In genomic region chr10:75226055-75226454, GRCh38 we compare ENCODE assay signal across 10 cellular contexts. TPM values are rescaled to one million over a fixed set of nuclear protein-coding genes. Genes with fewer than 3 reads are reported as not detected.
A peak's percentile ranks its signal among the peaks of the same experiment; 100 is the strongest.
DNase-seq lines count a peak whose midpoint lies in the region; ATAC-seq and TF ChIP-seq lines count a peak whose summit lies in the region.
"Had no signal": no experiment of that assay in that cellular context is flagged by ENCODE, and none has a peak within 500 bp of the region (broad histone marks: within the 10 kb centered on the region; RNA-seq: fewer than 3 reads in every experiment).

No MANE protein-coding gene starts in this region.

- no peak for TF ChIP-seq EP300 in upper lobe of left lung (IDR thresholded peaks at IDR 0.05)

- POLR2A ChIA-PET in naive thymus-derived CD4-positive, alpha-beta T cell (lab: Charles Lee): interaction anchor here (1.0 to 6.5 kb wide), 3 partner anchors 9 to 38 kb away, joined by 4 to 49 read pairs (median 8); partner anchors contain the start of gene VDAC2

- H3K9me3 ChIP-seq in cardiac muscle cell (ENCODE audit: low read depth): no peaks in the 10 kb centered on the region
- no peaks in the 10 kb centered on the region for H3K9me3 ChIP-seq in naive thymus-derived CD4-positive, alpha-beta T cell (ENCODE audit: control insufficient read depth in 2 of 3, low read length in 3 of 3)
- H3K9me3 ChIP-seq in upper lobe of left lung: no peaks in the 10 kb centered on the region
- H3K9me3 ChIP-seq: BE2C had no signal

- peaks cover 31 to 46% of the 10 kb centered on the region in 2 donors for H3K4me1 Mint-ChIP-seq in effector memory CD8-positive, alpha-beta T cell (ENCODE audit: low read depth in 2 of 2)
- peaks cover 27 to 67% (median 63%) of the 10 kb centered on the region in 7 donors for H3K4me1 Mint-ChIP-seq in naive thymus-derived CD4-positive, alpha-beta T cell

- no peak for TF ChIP-seq POLR2A in upper lobe of left lung (IDR thresholded peaks at IDR 0.05)

- TF ChIP-seq CTCF in cardiac muscle cell (IDR thresholded peaks at IDR 0.05; ENCODE audit: low read depth, low read length): no peak
- no peak for TF ChIP-seq CTCF in upper lobe of left lung (IDR thresholded peaks at IDR 0.05)

- H3K4me3 ChIP-seq in cardiac muscle cell: no peak overlapping the region
- no peak overlapping the region for H3K4me3 ChIP-seq in naive thymus-derived CD4-positive, alpha-beta T cell (ENCODE audit: low read length)
- peak overlapping the region in 1 of 4 donors; percentile 11 for H3K4me3 ChIP-seq in upper lobe of left lung

- H3K27ac Mint-ChIP-seq in effector memory CD8-positive, alpha-beta T cell: peak overlapping the region; percentile 62 to 90
- H3K27ac Mint-ChIP-seq in naive thymus-derived CD4-positive, alpha-beta T cell: peak overlapping the region in 8 of 9 donors; percentile 21 to 86 (median 78)

- H3K4me1 ChIP-seq in cardiac muscle cell (ENCODE audit: low read depth) (peaks cover 35% of the 10 kb centered on the region), upper lobe of left lung (peaks cover 46 to 65% (median 59%) of the 10 kb centered on the region in 4 donors)
- H3K4me1 ChIP-seq in naive thymus-derived CD4-positive, alpha-beta T cell (ENCODE audit: control insufficient read depth in 2 of 2, insufficient read depth in 2 of 2, low read length in 2 of 2): peaks cover 0 to 9% of the 10 kb centered on the region in 2 donors
- H3K4me1 ChIP-seq: BE2C had no signal

- CTCF ChIA-PET in naive thymus-derived CD4-positive, alpha-beta T cell (lab: Charles Lee): interaction anchor here (0.7 to 3.8 kb wide), 2 partner anchors 38 to 981 kb away, joined by 4 to 18 read pairs; no protein-coding TSS in a partner anchor

- H3K27ac ChIP-seq in cardiac muscle cell (peak overlapping the region; percentile 100), upper lobe of left lung (peak overlapping the region; percentile 77 to 88 (median 84))
- H3K27ac ChIP-seq in naive thymus-derived CD4-positive, alpha-beta T cell (ENCODE audit: low read depth, low read length): peak overlapping the region; percentile 48

- H3K36me3 Mint-ChIP-seq in effector memory CD8-positive, alpha-beta T cell (ENCODE audit: insufficient read depth): peaks cover 97% of the 10 kb centered on the region
- H3K36me3 Mint-ChIP-seq in naive thymus-derived CD4-positive, alpha-beta T cell: peaks cover 13 to 37% (median 22%) of the 10 kb centered on the region in 5 donors

- ATAC-seq in Right ventricle myocardium inferior (no peak), upper lobe of left lung (ENCODE audit: low FRiP score in 2 of 2) (no peak), HG03135 (IDR thresholded peaks at IDR 0.05; ENCODE audit: unreplicated experiment) (no peak)
- no peak for ATAC-seq in effector memory CD8-positive, alpha-beta T cell (replicated peaks)
- ATAC-seq in naive thymus-derived CD4-positive, alpha-beta T cell: no peak

- H3K27me3 ChIP-seq in cardiac muscle cell: no peaks in the 10 kb centered on the region
- H3K27me3 ChIP-seq in naive thymus-derived CD4-positive, alpha-beta T cell (ENCODE audit: control insufficient read depth in 2 of 2, insufficient read depth in 2 of 2, low read length in 2 of 2): no peaks in the 10 kb centered on the region
- H3K27me3 ChIP-seq in upper lobe of left lung: no peaks in the 10 kb centered on the region
- H3K27me3 ChIP-seq: BE2C had no signal

- no peaks in the 10 kb centered on the region for H3K27me3 Mint-ChIP-seq in effector memory CD8-positive, alpha-beta T cell
- H3K27me3 Mint-ChIP-seq in naive thymus-derived CD4-positive, alpha-beta T cell: no peaks in the 10 kb centered on the region

- DNase-seq in cardiac muscle cell (ENCODE audit: low read depth in 1 of 2, low spot score in 1 of 2) (no peak), Right ventricle myocardium inferior (ENCODE audit: missing footprints) (no peak), upper lobe of left lung (no peak), NCI-H2081 treated with DMSO at 0.1 percent for 48 hours (lab: John Stamatoyannopoulos, UW) (no peak)
- DNase-seq in effector memory CD8-positive, alpha-beta T cell: no peak
- no peak for DNase-seq in naive thymus-derived CD4-positive, alpha-beta T cell
- no peak for DNase-seq in stimulated activated CD4-positive, alpha-beta T cell treated with anti-CD3 and anti-CD28 coated beads, Interleukin-4, amount 100 ng/mL, for 1 hour
- DNase-seq: BE2C, NCI-H1092 treated with DMSO at 0.1 percent for 48 hours had no signal

- H3K4me3 Mint-ChIP-seq in effector memory CD8-positive, alpha-beta T cell: no peak overlapping the region
- no peak overlapping the region for H3K4me3 Mint-ChIP-seq in naive thymus-derived CD4-positive, alpha-beta T cell

- intact Hi-C loops in Right ventricle myocardium inferior (cut with DNase I): no loop called here
- intact Hi-C loops in naive thymus-derived CD4-positive, alpha-beta T cell (cut with micrococcal nuclease): no loop called here

- 68% methylated on average over 3 of the region's 3 CpGs for WGBS in upper lobe of left lung, 2 donors

- H3K36me3 ChIP-seq in cardiac muscle cell (peaks cover 43% of the 10 kb centered on the region), upper lobe of left lung (peaks cover 19 to 70% (median 27%) of the 10 kb centered on the region in 4 donors)
- H3K36me3 ChIP-seq in naive thymus-derived CD4-positive, alpha-beta T cell (ENCODE audit: control insufficient read depth in 2 of 3, insufficient read depth in 3 of 3, low read length in 3 of 3): peaks cover 21 to 78% (median 33%) of the 10 kb centered on the region in 3 experiments

- H3K9me3 Mint-ChIP-seq in effector memory CD8-positive, alpha-beta T cell: no peaks in the 10 kb centered on the region
- H3K9me3 Mint-ChIP-seq in naive thymus-derived CD4-positive, alpha-beta T cell: no peaks in the 10 kb centered on the region

RNA-seq across cellular contexts. Expression of gene COMTD1, which starts 9.7 kb away (rescaled TPM):
- total RNA-seq in cardiac muscle cell (40.7 and 66.1 TPM in 2 replicates), Right ventricle myocardium inferior (32.3 TPM), upper lobe of left lung (10 to 100 TPM; 28.0 to 56.6 (median 35.6) TPM)
- 42.0 and 43.1 TPM in 2 replicates for polyA plus RNA-seq in cardiac muscle cell
- 10 to 100 TPM; 10.1 to 29.2 (median 15.8) TPM for total RNA-seq in naive thymus-derived CD4-positive, alpha-beta T cell
- 10 to 100 TPM in 1 of 2 donors, 1 to 10 TPM in 1; 8.8 to 14.8 TPM for polyA plus RNA-seq in naive thymus-derived CD4-positive, alpha-beta T cell

RNA-seq across cellular contexts. Expression of gene VDAC2, which starts 15.5 kb away (rescaled TPM):
- total RNA-seq in cardiac muscle cell: 178 and 237 TPM in 2 replicates
- 363 and 376 TPM in 2 replicates for polyA plus RNA-seq in cardiac muscle cell
- total RNA-seq in Right ventricle myocardium inferior: 470 TPM
- total RNA-seq in naive thymus-derived CD4-positive, alpha-beta T cell: 100 to 1,000 TPM in 3 of 5 experiments, 10 to 100 TPM in 2; 82.8 to 138 (median 121) TPM
- 100 to 1,000 TPM; 170 to 193 TPM for polyA plus RNA-seq in naive thymus-derived CD4-positive, alpha-beta T cell
- 100 to 1,000 TPM in 3 of 6 donors, 10 to 100 TPM in 3; 54.5 to 137 (median 98.8) TPM for total RNA-seq in upper lobe of left lung

Comparison
In these comparisons a context has a peak if more than half of its experiments do, and no peak if none do; other contexts are left out.
1. H3K27ac ChIP-seq: peak in every context shown above with its lines; median percentile 100 in cardiac muscle cell; 84 in upper lobe of left lung; 48 in naive thymus-derived CD4-positive, alpha-beta T cell.